1 cellular context compared by ENCODE assay signal in genomic region chr15:29045717-29046116, GRCh38.
TF ChIP-seq lines count a peak whose summit lies in the region.

No MANE protein-coding gene starts in this region.

TF ChIP-seq in HepG2, 621 proteins besides CTCF, POLR2A, EP300 and RAD21 (continued from another document):
- TF ChIP-seq ZBTB14 (CRISPR knock-in tag; IDR thresholded peaks at IDR 0.05) (no peak), NFKB2 (CRISPR knock-in tag; IDR thresholded peaks at IDR 0.05; ENCODE audit: borderline replicate concordance) (no peak), ZNF124 (CRISPR knock-in tag; IDR thresholded peaks at IDR 0.05) (no peak), FOXO1 (CRISPR knock-in tag; IDR thresholded peaks at IDR 0.05) (no peak), ESRRA (CRISPR knock-in tag; IDR thresholded peaks at IDR 0.05; ENCODE audit: low read depth) (no peak)
